In genomic region chr17:32240745-32241144, GRCh38 we compare ENCODE assay signal across 15 cellular contexts. TPM values are rescaled to one million over a fixed set of nuclear protein-coding genes. Genes with fewer than 3 reads are reported as not detected.
DNase-seq lines count a peak whose midpoint lies in the region; ATAC-seq, FAIRE-seq and TF ChIP-seq lines count a peak whose summit lies in the region.
"Had no signal": no experiment of that assay in that cellular context is flagged by ENCODE, and none has a peak within 500 bp of the region (broad histone marks: within the 10 kb centered on the region; RNA-seq: fewer than 3 reads in every experiment).

No MANE protein-coding gene starts in this region.

- ATAC-seq in HepG2, result no peak
- ATAC-seq: activated naive CD4-positive, alpha-beta T cell treated with anti-CD3 and anti-CD28 coated beads, Interleukin-2, amount 50 U/mL, for 72 hours had no signal

- TF ChIP-seq POLR2A in HepG2 (IDR thresholded peaks at IDR 0.05; ENCODE audit: insufficient read depth in 1 of 2, low read depth in 2 of 2, low read length in 2 of 2), result no peak

- H3K36me3 Mint-ChIP-seq in activated naive CD4-positive, alpha-beta T cell treated with anti-CD3 and anti-CD28 coated beads for 36 hours (ENCODE audit: low read depth), result no peaks in the 10 kb centered on the region
- H3K36me3 Mint-ChIP-seq: activated naive CD4-positive, alpha-beta T cell treated with anti-CD3 and anti-CD28 coated beads, Interleukin-2, amount 50 U/mL, for 72 hours had no signal

- H3K4me2 ChIP-seq in HepG2 (ENCODE audit: low read depth, low read length), result no peak overlapping the region

- H3K9me3 ChIP-seq in HepG2 (ENCODE audit: low read length), result no peaks in the 10 kb centered on the region
- H3K9me3 ChIP-seq: esophagus squamous epithelium, prostate gland had no signal

- TF ChIP-seq CTCF in fibroblast of mammary gland (conservative IDR thresholded peaks at IDR 0.05; ENCODE audit: control insufficient read depth, insufficient read depth, low read depth, low read length), result no peak
- no peak for TF ChIP-seq CTCF in HepG2 (CRISPR knock-in tag; IDR thresholded peaks at IDR 0.05)

- TF ChIP-seq RAD21 in HepG2 (CRISPR knock-in tag; IDR thresholded peaks at IDR 0.05), result no peak

- H4K20me1 ChIP-seq in HepG2 (ENCODE audit: insufficient read depth, low read length), result no peaks in the 10 kb centered on the region

- no TSS peak for BruUV-seq in HepG2 (replicated peaks; lab: Mats Ljungman, UMichigan)

- no peaks in the 10 kb centered on the region for H3K9me3 Mint-ChIP-seq in activated naive CD4-positive, alpha-beta T cell treated with anti-CD3 and anti-CD28 coated beads for 36 hours
- H3K9me3 Mint-ChIP-seq: activated B cell treated with CpG ODN at 0.5 μM for 24 hours; activated naive CD4-positive, alpha-beta T cell treated with anti-CD3 and anti-CD28 coated beads, Interleukin-2, amount 50 U/mL, for 72 hours had no signal

- DNase-seq in ELF-1 (ENCODE audit: low read depth, low spot score) (peak; percentile 50), RPMI7951 (ENCODE audit: low read depth) (peak; percentile 50), fibroblast of mammary gland (ENCODE audit: low read depth) (peak; percentile 25), HepG2 (ENCODE audit: low spot score) (no peak), activated gamma-delta T cell (lab: John Stamatoyannopoulos, UW) (no peak), OCI-M1 (lab: John Stamatoyannopoulos, UW) (no peak)
- DNase-seq in activated naive CD4-positive, alpha-beta T cell treated with anti-CD3 and anti-CD28 coated beads for 36 hours, result no peak
- no peak for DNase-seq in activated naive CD4-positive, alpha-beta T cell treated with Interleukin-2 at 50 U/mL for 16 hours
- DNase-seq: activated B cell treated with CpG ODN at 0.5 μM for 24 hours; esophagus squamous epithelium; NCI-H1694 treated with DMSO at 0.1 percent for 48 hours; stimulated activated CD4-positive, alpha-beta T cell treated with anti-CD3 and anti-CD28 coated beads, Interleukin-1b, Interleukin-23, amount 100 ng/mL, for 48 hours had no signal

- no peaks in the 10 kb centered on the region for H3K4me1 Mint-ChIP-seq in activated naive CD4-positive, alpha-beta T cell treated with anti-CD3 and anti-CD28 coated beads for 36 hours (ENCODE audit: low read depth)
- H3K4me1 Mint-ChIP-seq: activated B cell treated with CpG ODN at 0.5 μM for 24 hours had no signal

- no peak overlapping the region for H3K4me3 ChIP-seq in fibroblast of mammary gland (ENCODE audit: control insufficient read depth, low read depth, low read length)
- H3K4me3 ChIP-seq in HepG2 (replicated peaks in 1 of 3; ENCODE audit: insufficient read depth in 1 of 3, low read depth in 2 of 3, low read length in 3 of 3), result no peak overlapping the region
- H3K4me3 ChIP-seq: esophagus squamous epithelium, prostate gland had no signal

- 53% methylated on average over 8 of the region's 8 CpGs for WGBS in HepG2 (ENCODE audit: low lambda C conversion rate)

- no peaks in the 10 kb centered on the region for H3K79me2 ChIP-seq in HepG2 (ENCODE audit: insufficient read depth, low read length)

- H3K27ac ChIP-seq in HepG2 (ENCODE audit: extremely low read length, insufficient read depth, low read length), result no peak overlapping the region
- H3K27ac ChIP-seq: esophagus squamous epithelium, prostate gland had no signal

- TF ChIP-seq EP300 in HepG2 (IDR thresholded peaks at IDR 0.05; ENCODE audit: low read depth in 2 of 2, low read length in 2 of 2) (no peak), HepG2 (CRISPR knock-in tag; IDR thresholded peaks at IDR 0.05; ENCODE audit: borderline replicate concordance) (no peak)

- no peak overlapping the region for H3K4me3 Mint-ChIP-seq in activated naive CD4-positive, alpha-beta T cell treated with anti-CD3 and anti-CD28 coated beads for 36 hours
- H3K4me3 Mint-ChIP-seq: activated B cell treated with CpG ODN at 0.5 μM for 24 hours had no signal

- CTCF ChIA-PET in HepG2 (lab: Yijun Ruan, JAX; ENCODE audit: low intra/inter-chr PET ratio, low total read pairs), result no interaction called here
- CTCF ChIA-PET in activated naive CD4-positive, alpha-beta T cell treated with anti-CD3 and anti-CD28 coated beads for 36 hours (lab: Charles Lee), result no interaction called here

- H3K27ac Mint-ChIP-seq in activated naive CD4-positive, alpha-beta T cell treated with anti-CD3 and anti-CD28 coated beads for 36 hours, result no peak overlapping the region
- H3K27ac Mint-ChIP-seq: activated B cell treated with CpG ODN at 0.5 μM for 24 hours; activated naive CD4-positive, alpha-beta T cell treated with anti-CD3 and anti-CD28 coated beads, Interleukin-2, amount 50 U/mL, for 72 hours had no signal

- H3K9ac ChIP-seq in HepG2 (ENCODE audit: insufficient read depth, low read depth, low read length), result no peak overlapping the region

- no peak for FAIRE-seq in HepG2 (lab: Jason Lieb, UNC)
- FAIRE-seq: colon had no signal

- no peak overlapping the region for H2AFZ ChIP-seq in HepG2 (ENCODE audit: low read length)

- in situ Hi-C loops in HepG2 (cut with HindIII; ENCODE audit: extremely low pct_ligation_motif_present, low pct_unique_long_range_greater_than_20kb), result no loop called here

- no peaks in the 10 kb centered on the region for H3K27me3 ChIP-seq in HepG2 (ENCODE audit: control insufficient read depth in 1 of 2, insufficient read depth in 2 of 2, low read length in 2 of 2)
- H3K27me3 ChIP-seq: esophagus squamous epithelium had no signal

- no peaks in the 10 kb centered on the region for H3K36me3 ChIP-seq in HepG2 (replicated peaks in 1 of 2; ENCODE audit: control insufficient read depth in 1 of 2, insufficient read depth in 2 of 2, low read length in 2 of 2)
- H3K36me3 ChIP-seq: esophagus squamous epithelium, prostate gland had no signal

- H3K4me1 ChIP-seq in HepG2 (ENCODE audit: insufficient read depth, low read length), result no peaks in the 10 kb centered on the region
- H3K4me1 ChIP-seq: prostate gland had no signal

- intact Hi-C loops in HepG2 (cut with micrococcal nuclease; ENCODE audit: unreplicated experiment), result no loop called here
- intact Hi-C loops in activated naive CD4-positive, alpha-beta T cell treated with anti-CD3 and anti-CD28 coated beads for 36 hours (cut with micrococcal nuclease), result no loop called here

- H3K27me3 Mint-ChIP-seq in activated naive CD4-positive, alpha-beta T cell treated with anti-CD3 and anti-CD28 coated beads for 36 hours (ENCODE audit: low read depth), result no peaks in the 10 kb centered on the region
- H3K27me3 Mint-ChIP-seq: activated B cell treated with CpG ODN at 0.5 μM for 24 hours had no signal

- POLR2A ChIA-PET in HepG2 (lab: Yijun Ruan, JAX), result interaction anchor here (0.6 kb wide), 1 partner anchor 119 kb away, joined by 4 read pairs; no protein-coding TSS in a partner anchor

RNA-seq across cellular contexts. Expression of gene RHBDL3, which starts 24.9 kb away (rescaled TPM):
- total RNA-seq in RPMI7951 (2014; rRNA removed; shearing (Covaris generic)), result 0.24 and 0.29 TPM in 2 replicates
- 0.09 TPM in 1 of 2 replicates, not detected in the other for total RNA-seq in HepG2 (2016; rRNA removed; fragmentation: Illumina TruSeq; extraction: Trizol)
- 0.18 and 0.30 TPM in 2 replicates for total RNA-seq in HepG2 (2016; cell fraction: cytosol; rRNA removed; fragmentation: Illumina TruSeq; extraction: Trizol; ENCODE audit: low read depth)
- total RNA-seq in HepG2 (2016; cell fraction: insoluble cytoplasmic fraction; rRNA removed; fragmentation: Illumina TruSeq; extraction: Trizol), result 0.11 TPM in 1 of 2 replicates, not detected in the other
- 0.07 and 0.15 TPM in 2 replicates for total RNA-seq in HepG2 (2016; cell fraction: membrane; rRNA removed; fragmentation: Illumina TruSeq; extraction: Trizol)
- total RNA-seq in HepG2 (2016; cell fraction: nucleus; rRNA removed; fragmentation: Illumina TruSeq; extraction: Trizol), result 0.13 and 0.19 TPM in 2 replicates
- polyA plus RNA-seq in HepG2 (2011; rRNA removed), result 0.04 TPM in 1 of 2 replicates, not detected in the other
- polyA plus RNA-seq in HepG2 (2011; cell fraction: cytosol; rRNA removed), result 0.07 TPM in 1 of 2 replicates, not detected in the other
- polyA plus RNA-seq in HepG2 (2011; cell fraction: nucleus; rRNA removed), result not detected in 2 replicates
- 0.07 TPM in 1 of 2 replicates, not detected in the other for polyA plus RNA-seq in HepG2 (2012)
- polyA plus RNA-seq in HepG2 (2016; cell fraction: cytosol; fragmentation: Illumina TruSeq; extraction: Trizol; ENCODE audit: low read depth), result 0.24 and 0.34 TPM in 2 replicates
- not detected in 2 replicates for polyA plus RNA-seq in HepG2 (2016; cell fraction: insoluble cytoplasmic fraction; fragmentation: Illumina TruSeq; extraction: Trizol; ENCODE audit: low read depth)
- polyA plus RNA-seq in HepG2 (2016; cell fraction: membrane; fragmentation: Illumina TruSeq; extraction: Trizol; ENCODE audit: low read depth), result 0.19 and 0.24 TPM in 2 replicates
- 0.16 TPM in 1 of 2 replicates, not detected in the other for polyA plus RNA-seq in HepG2 (2016; cell fraction: nucleus; fragmentation: Illumina TruSeq; extraction: Trizol; ENCODE audit: insufficient read depth, low read depth)
- 0.07 and 0.12 TPM in 2 replicates for polyA minus RNA-seq in HepG2 (2011; rRNA and poly(A)+ RNA removed; ENCODE audit: low replicate concordance)
- not detected in 2 replicates for polyA minus RNA-seq in HepG2 (2011; cell fraction: cytosol; rRNA and poly(A)+ RNA removed)
- polyA minus RNA-seq in HepG2 (2011; cell fraction: nucleus; rRNA and poly(A)+ RNA removed), result not detected in 2 replicates
- total RNA-seq in activated naive CD4-positive, alpha-beta T cell treated with anti-CD3 and anti-CD28 coated beads for 36 hours, result not detected

Comparison
In these comparisons a context has a peak if more than half of its experiments do, and no peak if none do; other contexts are left out.
1. DNase-seq: peak in ELF-1 (single experiment), RPMI7951 (single experiment) and fibroblast of mammary gland (single experiment); none in HepG2 (single experiment), activated naive CD4-positive, alpha-beta T cell treated with anti-CD3 and anti-CD28 coated beads for 36 hours (single experiment), activated gamma-delta T cell (single experiment), activated naive CD4-positive, alpha-beta T cell treated with Interleukin-2 at 50 U/mL for 16 hours (single experiment) and OCI-M1 (single experiment).